ENCODE assay signal across 13 cellular contexts in the genomic region with DNA sequence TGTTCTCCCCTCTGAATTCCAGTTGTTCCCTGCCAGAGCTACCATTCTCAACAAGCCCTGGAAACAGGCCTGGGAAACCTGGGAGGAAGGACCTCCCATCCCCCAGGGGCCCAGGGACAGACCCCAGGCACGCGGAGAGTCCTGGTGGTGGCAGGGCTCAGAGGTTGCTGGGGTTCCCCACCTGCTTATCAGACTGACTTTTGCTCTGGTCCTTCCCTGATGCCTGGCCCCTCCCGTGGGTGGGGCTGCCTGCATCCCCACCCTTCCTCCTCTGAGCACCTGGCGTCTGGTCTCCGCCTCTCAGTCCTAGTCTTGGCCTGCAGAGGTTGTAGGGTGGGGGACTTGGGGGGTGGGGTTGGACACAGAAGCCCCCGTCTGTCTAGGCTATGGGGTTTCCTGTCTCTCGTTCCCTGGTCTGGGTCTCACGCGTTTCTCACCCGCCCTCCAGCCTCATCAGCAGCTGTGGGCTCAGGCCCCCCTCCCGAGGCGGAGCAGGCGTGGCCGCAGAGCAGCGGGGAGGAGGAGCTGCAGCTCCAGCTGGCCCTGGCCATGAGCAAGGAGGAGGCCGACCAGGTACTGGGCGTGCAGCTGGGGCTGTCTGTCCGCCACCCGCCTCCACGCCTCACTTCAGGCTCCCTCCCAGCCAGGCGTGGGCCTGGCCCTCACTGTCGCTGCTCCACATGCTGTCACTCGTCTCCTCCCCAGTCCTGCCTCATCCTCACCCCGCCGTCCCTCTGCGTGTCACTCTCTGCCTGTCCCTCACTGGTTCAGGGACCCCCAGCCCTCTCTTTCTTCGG. TPM values are rescaled to one million over a fixed set of nuclear protein-coding genes. Genes with fewer than 3 reads are reported as not detected.
A peak's percentile ranks its signal among the peaks of the same experiment; 100 is the strongest.
DNase-seq lines count a peak whose midpoint lies in the region; ATAC-seq, FAIRE-seq and TF ChIP-seq lines count a peak whose summit lies in the region.
"Had no signal": no experiment of that assay in that cellular context is flagged by ENCODE, and none has a peak within 500 bp of the region (broad histone marks: within the 10 kb centered on the region; RNA-seq: fewer than 3 reads in every experiment).

No MANE protein-coding gene starts in this region.

- no TSS peak for BruUV-seq in A673 (replicated peaks; lab: Mats Ljungman, UMichigan)

- no peaks in the 10 kb centered on the region for H3K9me3 Mint-ChIP-seq in neural progenitor cell
- H3K9me3 Mint-ChIP-seq: naive thymus-derived CD8-positive, alpha-beta T cell had no signal

- H3K9ac ChIP-seq in duodenal mucosa (ENCODE audit: low read depth in 1 of 2, low read length in 2 of 2) (peak overlapping the region; percentile 56 to 63), neural progenitor cell (no peak overlapping the region)

- no peak for ATAC-seq in HG03520 (IDR thresholded peaks at IDR 0.05; ENCODE audit: unreplicated experiment)
- ATAC-seq: activated CD8-positive, alpha-beta T cell treated with anti-CD3 and anti-CD28 coated beads, Interleukin-2, amount 10 ng/mL, durations not matched to agents 7 days and 5 days; naive thymus-derived CD8-positive, alpha-beta T cell had no signal

- FAIRE-seq in D721Med (lab: Jason Lieb, UNC): no peak

- no peaks in the 10 kb centered on the region for H3F3A ChIP-seq in neural progenitor cell (ENCODE audit: low read depth)

- peak; percentile 26 for DNase-seq in DMS153 treated with DMSO at 0.1 percent for 48 hours (lab: John Stamatoyannopoulos, UW; ENCODE audit: unreplicated experiment)
- peak; percentile 48 for DNase-seq in NCI-H187 treated with DMSO at 0.1 percent for 48 hours (lab: John Stamatoyannopoulos, UW)
- DNase-seq in neural progenitor cell (ENCODE audit: low spot score): no peak
- no peak for DNase-seq in D721Med (ENCODE audit: insufficient read length, low spot score)
- no peak for DNase-seq in stimulated activated CD4-positive, alpha-beta T cell treated with anti-CD3 and anti-CD28 coated beads, Interleukin-15, amount 100 ng/mL, for 24 hours
- DNase-seq in A673 (ENCODE audit: low spot score): no peak
- DNase-seq: activated CD8-positive, alpha-beta T cell treated with anti-CD3 and anti-CD28 coated beads, Interleukin-2, amount 10 ng/mL, durations not matched to agents 7 days and 5 days; Calu3; NCI-H345 had no signal

- no peak overlapping the region for H2AFZ ChIP-seq in neural progenitor cell (replicated peaks)

- peak overlapping the region; percentile 21 to 39 for H3K4me3 ChIP-seq in duodenal mucosa (ENCODE audit: low read depth in 1 of 2, low read length in 2 of 2)
- no peak overlapping the region for H3K4me3 ChIP-seq in neural progenitor cell
- no peak overlapping the region for H3K4me3 ChIP-seq in A673 (ENCODE audit: low read depth, low read length, poor library complexity, severe bottlenecking)
- H3K4me3 ChIP-seq: SK-N-MC had no signal

- TF ChIP-seq CTCF in neural progenitor cell (IDR thresholded peaks at IDR 0.05) (no peak), D721Med (IDR thresholded peaks at IDR 0.05; ENCODE audit: insufficient read depth, missing control alignments) (no peak), A673 (conservative IDR thresholded peaks at IDR 0.05; ENCODE audit: low read depth, low read length) (no peak)

- no peaks in the 10 kb centered on the region for H3K9me3 ChIP-seq in duodenal mucosa (ENCODE audit: control insufficient read depth in 1 of 2, low read length in 2 of 2)
- no peaks in the 10 kb centered on the region for H3K9me3 ChIP-seq in neural progenitor cell (ENCODE audit: low read depth)
- H3K9me3 ChIP-seq in A673 (ENCODE audit: low read depth, low read length, poor library complexity, severe bottlenecking): no peaks in the 10 kb centered on the region

- H3K27me3 ChIP-seq in duodenal mucosa (ENCODE audit: control insufficient read depth in 1 of 2, insufficient read depth in 2 of 2, low read length in 2 of 2) (no peaks in the 10 kb centered on the region), neural progenitor cell (no peaks in the 10 kb centered on the region), A673 (replicated peaks; ENCODE audit: insufficient read depth, low read depth, low read length, poor library complexity) (no peaks in the 10 kb centered on the region)

- peak overlapping the region; percentile 43 for H3K4me3 Mint-ChIP-seq in neural progenitor cell
- H3K4me3 Mint-ChIP-seq: activated CD8-positive, alpha-beta T cell treated with anti-CD3 and anti-CD28 coated beads, Interleukin-2, amount 10 ng/mL, durations not matched to agents 7 days and 5 days; naive thymus-derived CD8-positive, alpha-beta T cell had no signal

- no peak overlapping the region for H3K4me2 ChIP-seq in neural progenitor cell

- no peaks in the 10 kb centered on the region for H3K4me1 Mint-ChIP-seq in neural progenitor cell

- H4K20me1 ChIP-seq in neural progenitor cell (ENCODE audit: low read depth): peaks cover 13% of the 10 kb centered on the region

- intact Hi-C loops in A673 (cut with micrococcal nuclease; ENCODE audit: unreplicated experiment): no loop called here

- POLR2A ChIA-PET in A673 (lab: Charles Lee; ENCODE audit: low non-redundant PET): no interaction called here

- CTCF ChIA-PET in A673 (lab: Charles Lee): no interaction called here

- H3K27me3 Mint-ChIP-seq in neural progenitor cell (ENCODE audit: insufficient read depth, low read depth): no peaks in the 10 kb centered on the region
- H3K27me3 Mint-ChIP-seq: naive thymus-derived CD8-positive, alpha-beta T cell had no signal

- H3K4me1 ChIP-seq in duodenal mucosa (ENCODE audit: control insufficient read depth in 1 of 2, insufficient read depth in 2 of 2, low read length in 2 of 2) (peaks cover 45 to 57% of the 10 kb centered on the region in 2 donors), neural progenitor cell (no peaks in the 10 kb centered on the region), A673 (ENCODE audit: insufficient read depth, low read length, poor library complexity, severe bottlenecking) (no peaks in the 10 kb centered on the region)

- H3K27ac ChIP-seq in duodenal mucosa (ENCODE audit: low read depth, low read length): peak overlapping the region; percentile 63
- no peak overlapping the region for H3K27ac ChIP-seq in neural progenitor cell
- no peak overlapping the region for H3K27ac ChIP-seq in A673 (ENCODE audit: low read depth, low read length, poor library complexity, severe bottlenecking)
- H3K27ac ChIP-seq: SK-N-MC had no signal

- H3K79me2 ChIP-seq in neural progenitor cell (ENCODE audit: low read depth): peaks cover 2% of the 10 kb centered on the region

- H3K36me3 ChIP-seq in duodenal mucosa (ENCODE audit: control insufficient read depth in 1 of 2, insufficient read depth in 2 of 2, low read length in 2 of 2): peaks cover 51 to 72% of the 10 kb centered on the region in 2 donors
- no peaks in the 10 kb centered on the region for H3K36me3 ChIP-seq in neural progenitor cell
- H3K36me3 ChIP-seq in A673 (ENCODE audit: insufficient read depth, low read length, poor library complexity, severe bottlenecking): peaks cover 42% of the 10 kb centered on the region

- H3K36me3 Mint-ChIP-seq in neural progenitor cell: peaks cover 2% of the 10 kb centered on the region

- H3K27ac Mint-ChIP-seq in neural progenitor cell: no peak overlapping the region
- H3K27ac Mint-ChIP-seq: activated CD8-positive, alpha-beta T cell treated with anti-CD3 and anti-CD28 coated beads, Interleukin-2, amount 10 ng/mL, durations not matched to agents 7 days and 5 days had no signal

RNA-seq across cellular contexts. Expression of a gene that starts 13.6 kb away (rescaled TPM):
- 16.1 and 75.0 TPM in 2 replicates for total RNA-seq in neural progenitor cell (ENCODE audit: low replicate concordance)
- total RNA-seq in A673 (2021): 178 and 186 TPM in 2 replicates

RNA-seq across cellular contexts. Expression of a gene that starts 33.8 kb away (rescaled TPM):
- total RNA-seq in neural progenitor cell (ENCODE audit: low replicate concordance) (124 and 238 TPM in 2 replicates), A673 (2021) (385 and 411 TPM in 2 replicates)

RNA-seq across cellular contexts. Expression of a gene that starts 40.6 kb away (rescaled TPM):
- total RNA-seq in neural progenitor cell (ENCODE audit: low replicate concordance): 7.6 and 24.9 TPM in 2 replicates
- 39.9 and 41.5 TPM in 2 replicates for total RNA-seq in A673 (2021)

RNA-seq across cellular contexts. Expression of a gene that starts 45.2 kb away (rescaled TPM):
- total RNA-seq in neural progenitor cell (ENCODE audit: low replicate concordance): 12.2 and 32.4 TPM in 2 replicates
- total RNA-seq in A673 (2021): 37.1 and 38.4 TPM in 2 replicates

RNA-seq across cellular contexts. Expression of a gene that starts 47.8 kb away (rescaled TPM):
- total RNA-seq in neural progenitor cell (ENCODE audit: low replicate concordance) (2.8 and 13.4 TPM in 2 replicates), A673 (2021) (49.1 and 65.7 TPM in 2 replicates)

Comparison
In these comparisons a context has a peak if more than half of its experiments do, and no peak if none do; other contexts are left out.
1. DNase-seq: peak in DMS153 treated with DMSO at 0.1 percent for 48 hours (single experiment) and NCI-H187 treated with DMSO at 0.1 percent for 48 hours (single experiment); none in neural progenitor cell (single experiment), D721Med (single experiment), stimulated activated CD4-positive, alpha-beta T cell treated with anti-CD3 and anti-CD28 coated beads, Interleukin-15, amount 100 ng/mL, for 24 hours (single experiment) and A673 (single experiment).
2. H3K4me3 ChIP-seq: peak in duodenal mucosa (2 of 2); none in neural progenitor cell (single experiment) and A673 (single experiment).